ENCODE assay signal across 15 cellular contexts in the genomic region with DNA sequence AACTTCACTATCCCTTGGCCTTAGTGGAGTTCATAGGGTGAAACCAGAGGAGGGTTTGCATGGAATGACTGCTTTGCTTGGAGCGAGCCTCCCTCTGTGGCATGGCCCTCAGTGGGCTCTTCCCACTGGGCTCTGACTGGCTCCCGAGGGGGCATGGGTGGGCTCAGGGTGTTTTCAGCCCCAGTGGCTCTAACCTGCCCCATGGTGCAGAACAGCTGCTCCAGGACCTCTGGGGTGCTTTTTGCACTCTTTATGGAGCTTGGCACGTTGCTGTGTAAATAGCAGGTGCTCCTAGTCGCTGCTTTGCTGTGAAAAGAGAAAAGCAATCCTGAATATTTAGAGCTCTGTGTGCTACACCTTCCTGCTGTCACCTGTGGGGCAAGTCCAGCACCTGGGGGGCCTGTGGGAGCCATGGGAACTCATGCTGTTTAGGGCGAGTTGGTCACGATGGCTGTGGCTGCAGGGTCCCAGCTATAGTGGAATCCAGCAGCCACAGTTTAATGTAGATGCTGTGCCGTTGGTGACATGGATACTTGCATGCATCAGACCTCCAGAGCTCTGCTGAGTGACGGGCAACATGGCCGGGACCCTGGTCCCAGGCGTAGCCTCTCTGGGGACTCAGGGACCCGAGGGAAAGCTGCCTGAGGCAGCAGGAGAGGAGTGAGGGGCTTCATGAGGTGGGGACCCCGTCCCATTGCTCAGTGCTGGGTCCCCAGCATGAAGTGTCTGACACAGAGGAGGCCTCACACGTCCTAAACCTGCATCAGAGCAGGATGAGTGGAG. TPM values are rescaled to one million over a fixed set of nuclear protein-coding genes. Genes with fewer than 3 reads are reported as not detected.
A peak's percentile ranks its signal among the peaks of the same experiment; 100 is the strongest.
DNase-seq lines count a peak whose midpoint lies in the region; ATAC-seq and TF ChIP-seq lines count a peak whose summit lies in the region.
"Had no signal": no experiment of that assay in that cellular context is flagged by ENCODE, and none has a peak within 500 bp of the region (broad histone marks: within the 10 kb centered on the region; RNA-seq: fewer than 3 reads in every experiment).

No MANE protein-coding gene starts in this region.

- no peaks in the 10 kb centered on the region for H3K9me3 ChIP-seq in Peyer's patch
- H3K9me3 ChIP-seq in neuronal stem cell (replicated peaks in 1 of 2; ENCODE audit: control insufficient read depth in 2 of 2, insufficient read depth in 1 of 2, low read depth in 1 of 2, low read length in 2 of 2) = no peaks in the 10 kb centered on the region

- no peak overlapping the region for H2AFZ ChIP-seq in neuronal stem cell (ENCODE audit: low read length)

- H3K23ac ChIP-seq in neuronal stem cell (ENCODE audit: low read depth, low read length, poor library complexity) = peak overlapping the region; percentile 14

- peaks cover 10% of the 10 kb centered on the region for H3K79me1 ChIP-seq in neuronal stem cell (ENCODE audit: low read depth, low read length)

- H2BK120ac ChIP-seq in neuronal stem cell (ENCODE audit: low read depth, low read length) = no peak overlapping the region

- peak overlapping the region; percentile 3 for H2BK12ac ChIP-seq in neuronal stem cell (ENCODE audit: low read length)

- H2AK5ac ChIP-seq in neuronal stem cell (ENCODE audit: low read depth, low read length) = peak overlapping the region; percentile 49

- ATAC-seq in Right ventricle myocardium superior (ENCODE audit: poor library complexity) (no peak), GM21723 (IDR thresholded peaks at IDR 0.05; ENCODE audit: unreplicated experiment) (no peak), HG02623 (IDR thresholded peaks at IDR 0.05; ENCODE audit: unreplicated experiment) (no peak)

- intact Hi-C loops in cardiac septum (cut with DNase I) = no loop called here
- intact Hi-C loops in Right ventricle myocardium superior (cut with DNase I) = no loop called here

- no CpG with 5 or more reads among the region's 13 CpGs for WGBS in neuronal stem cell (ENCODE audit: extremely low coverage in 2 of 2, insufficient read length in 2 of 2, insufficient replicate concordance in 1 of 2), 2 donors

- H3K36me3 ChIP-seq in Peyer's patch = no peaks in the 10 kb centered on the region
- no peaks in the 10 kb centered on the region for H3K36me3 ChIP-seq in neuronal stem cell (replicated peaks in 1 of 2; ENCODE audit: control insufficient read depth in 2 of 2, insufficient read depth in 2 of 2, low read length in 2 of 2)

- H2BK15ac ChIP-seq in neuronal stem cell (ENCODE audit: low read length) = no peak overlapping the region

- H3K4me2 ChIP-seq in neuronal stem cell (ENCODE audit: insufficient read depth, low read length, poor library complexity, severe bottlenecking) = no peak overlapping the region

- TF ChIP-seq POLR2A in Peyer's patch (IDR thresholded peaks at IDR 0.05) = no peak

- TF ChIP-seq CTCF in Peyer's patch (IDR thresholded peaks at IDR 0.05) = no peak

- H3K4ac ChIP-seq in neuronal stem cell (ENCODE audit: low read length) = no peak overlapping the region

- no peak overlapping the region for H4K91ac ChIP-seq in neuronal stem cell (ENCODE audit: low read depth, low read length, poor library complexity)

- H3K9ac ChIP-seq in neuronal stem cell (ENCODE audit: low read depth, low read length, poor library complexity) = no peak overlapping the region

- H3K4me3 ChIP-seq in Peyer's patch (no peak overlapping the region), neuronal stem cell (ENCODE audit: low read length in 2 of 2) (no peak overlapping the region)

- H3K18ac ChIP-seq in neuronal stem cell (ENCODE audit: low read length) = peak overlapping the region; percentile 22

- no peaks in the 10 kb centered on the region for H3K27me3 ChIP-seq in Peyer's patch
- H3K27me3 ChIP-seq in neuronal stem cell (ENCODE audit: control insufficient read depth in 3 of 3, insufficient read depth in 3 of 3, low read depth in 1 of 3, low read length in 3 of 3) = no peaks in the 10 kb centered on the region

- H2BK5ac ChIP-seq in neuronal stem cell (ENCODE audit: low read length) = no peak overlapping the region

- H3K27ac ChIP-seq in Peyer's patch (no peak overlapping the region), neuronal stem cell (replicated peaks; ENCODE audit: low read length) (no peak overlapping the region)

- no peak overlapping the region for H3K14ac ChIP-seq in neuronal stem cell (ENCODE audit: low read length)

- DNase-seq in cardiac septum (ENCODE audit: low spot score) = peak; percentile 54
- no peak for DNase-seq in Right ventricle myocardium superior
- peak in 2 of 3 donors; percentile 27 for DNase-seq in Peyer's patch
- DNase-seq in neuronal stem cell (ENCODE audit: low spot score) = no peak
- no peak for DNase-seq in stimulated activated CD4-positive, alpha-beta T cell treated with anti-CD3 and anti-CD28 coated beads, Interleukin-15, amount 100 ng/mL, for 24 hours
- DNase-seq: ACHN; AML-193; NCI-H1105 treated with DMSO at 0.1 percent for 48 hours; NCI-H2029; NCI-H524 treated with DMSO at 0.1 percent for 48 hours; NK-92 treated with Interleukin-12 subunit alpha and Interleukin-12 subunit beta, amount 100 ng/mL, for 24 hours; SW 1271 had no signal

- no peak overlapping the region for H4K8ac ChIP-seq in neuronal stem cell (ENCODE audit: low read depth, low read length)

- H3K4me1 ChIP-seq in Peyer's patch (no peaks in the 10 kb centered on the region), neuronal stem cell (ENCODE audit: control insufficient read depth in 2 of 2, insufficient read depth in 1 of 2, low read depth in 1 of 2, low read length in 2 of 2) (peaks cover 48 to 65% of the 10 kb centered on the region in 2 donors)

RNA-seq across cellular contexts. Expression of gene MCF2L, which starts 14.3 kb away (rescaled TPM):
- total RNA-seq in cardiac septum (38.9 TPM), Right ventricle myocardium superior (38.1 TPM), Peyer's patch (100 to 1,000 TPM in 3 of 4 donors, 10 to 100 TPM in 1; 81.4 to 165 (median 149) TPM)
- polyA plus RNA-seq in neuronal stem cell (2013, experiment 1 of 2) = 20.8 TPM
- polyA plus RNA-seq in neuronal stem cell (2013, experiment 2 of 2) = 20.3 TPM
- polyA plus RNA-seq: CD14-positive monocyte had no signal

Comparison
In these comparisons a context has a peak if more than half of its experiments do, and no peak if none do; other contexts are left out.
1. DNase-seq: peak in cardiac septum (single experiment) and Peyer's patch (2 of 3); none in Right ventricle myocardium superior (single experiment), neuronal stem cell (single experiment) and stimulated activated CD4-positive, alpha-beta T cell treated with anti-CD3 and anti-CD28 coated beads, Interleukin-15, amount 100 ng/mL, for 24 hours (single experiment).